9 cellular contexts compared by ENCODE assay signal in the genomic region with DNA sequence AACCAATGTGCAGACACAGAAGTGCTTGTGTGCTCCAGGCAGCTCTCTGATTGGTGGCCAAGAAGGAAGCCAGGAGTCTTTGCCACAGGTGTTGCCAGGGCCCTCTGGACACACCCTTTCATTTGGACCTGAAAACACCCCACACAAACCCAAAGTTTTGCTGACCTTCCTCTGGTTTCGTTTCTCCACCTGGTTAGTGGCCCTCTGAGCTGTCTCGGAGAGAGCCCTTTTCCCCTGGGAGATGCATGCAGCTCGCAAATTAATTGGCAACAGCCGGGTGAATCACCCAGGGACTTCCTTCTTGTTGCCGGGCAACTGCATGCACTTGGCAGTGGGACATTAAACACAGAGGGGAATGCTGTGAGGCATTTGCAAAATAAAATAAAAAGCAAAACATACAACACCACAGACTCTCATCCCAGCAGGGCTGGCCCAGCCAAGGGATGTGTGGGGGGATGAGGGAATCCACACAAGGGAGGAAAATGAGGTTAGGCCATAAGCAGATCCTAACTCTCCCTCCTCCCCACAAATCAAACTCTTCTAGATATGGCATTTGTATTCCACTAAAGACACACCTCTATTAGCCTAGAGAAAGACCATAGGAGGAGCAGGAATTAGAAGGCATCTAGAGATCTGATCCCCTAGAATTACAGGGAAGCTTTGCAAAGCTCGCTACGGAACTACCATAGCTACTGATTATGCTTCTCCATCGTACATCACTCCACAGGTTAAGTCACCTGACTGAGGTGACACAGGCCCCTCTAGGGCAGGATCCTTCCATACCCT.
DNase-seq lines count a peak whose midpoint lies in the region; ATAC-seq and TF ChIP-seq lines count a peak whose summit lies in the region.
"Had no signal": no experiment of that assay in that cellular context is flagged by ENCODE, and none has a peak within 500 bp of the region (broad histone marks: within the 10 kb centered on the region; RNA-seq: fewer than 3 reads in every experiment).

No MANE protein-coding gene starts in this region.

- H3K4me3 Mint-ChIP-seq in activated naive CD8-positive, alpha-beta T cell treated with anti-CD3 and anti-CD28 coated beads, Interleukin-2, amount 50 U/mL, for 24 hours = no peak overlapping the region
- H3K4me3 Mint-ChIP-seq: CD4-positive, CD25-positive, alpha-beta regulatory T cell had no signal

- DNase-seq in NCI-H82 (lab: John Stamatoyannopoulos, UW) = peak; percentile 87
- no peak for DNase-seq in NCI-H82 treated with DMSO at 0.1 percent for 48 hours (lab: John Stamatoyannopoulos, UW; ENCODE audit: unreplicated experiment)
- DNase-seq in NCI-H2081 (lab: John Stamatoyannopoulos, UW) = peak; percentile 91 to 94
- DNase-seq in astrocyte of the spinal cord (ENCODE audit: low read depth, low spot score) = peak; percentile 98
- DNase-seq in islet precursor cell = peak; percentile 87
- peak; percentile 87 to 91 for DNase-seq in thyroid gland
- no peak for DNase-seq in activated naive CD8-positive, alpha-beta T cell treated with anti-CD3 and anti-CD28 coated beads, Interleukin-2, amount 50 U/mL, for 24 hours
- DNase-seq: CD4-positive, CD25-positive, alpha-beta regulatory T cell had no signal

- no peaks in the 10 kb centered on the region for H3K27me3 Mint-ChIP-seq in activated naive CD8-positive, alpha-beta T cell treated with anti-CD3 and anti-CD28 coated beads, Interleukin-2, amount 50 U/mL, for 24 hours

- H3K27ac ChIP-seq in thyroid gland = peak overlapping the region; percentile 18 to 67 (median 21)

- H3K36me3 ChIP-seq in thyroid gland = no peaks in the 10 kb centered on the region

- peaks cover 7% of the 10 kb centered on the region for H3K9me3 Mint-ChIP-seq in activated naive CD8-positive, alpha-beta T cell treated with anti-CD3 and anti-CD28 coated beads, Interleukin-2, amount 50 U/mL, for 24 hours

- TF ChIP-seq POLR2A in thyroid gland (IDR thresholded peaks at IDR 0.05) = no peak

- H3K4me1 ChIP-seq in thyroid gland = peaks cover under 1 to 34% of the 10 kb centered on the region in 2 donors

- no peaks in the 10 kb centered on the region for H3K36me3 Mint-ChIP-seq in activated naive CD8-positive, alpha-beta T cell treated with anti-CD3 and anti-CD28 coated beads, Interleukin-2, amount 50 U/mL, for 24 hours (ENCODE audit: low read depth)
- H3K36me3 Mint-ChIP-seq: CD4-positive, CD25-positive, alpha-beta regulatory T cell had no signal

- intact Hi-C loops in thyroid gland (cut with DNase I) = no loop called here

- TF ChIP-seq CTCF in astrocyte of the spinal cord (IDR thresholded peaks at IDR 0.05; ENCODE audit: low read depth, low read length) (no peak), thyroid gland (IDR thresholded peaks at IDR 0.05) (no peak)

- in situ Hi-C loops in astrocyte of the spinal cord (cut with HindIII; ENCODE audit: low sequenced_read_pairs) = no loop called here

- no peaks in the 10 kb centered on the region for H3K9me3 ChIP-seq in thyroid gland

- H3K27ac Mint-ChIP-seq in activated naive CD8-positive, alpha-beta T cell treated with anti-CD3 and anti-CD28 coated beads, Interleukin-2, amount 50 U/mL, for 24 hours = no peak overlapping the region
- H3K27ac Mint-ChIP-seq: CD4-positive, CD25-positive, alpha-beta regulatory T cell had no signal

- H3K4me3 ChIP-seq in astrocyte of the spinal cord (ENCODE audit: low read depth, low read length) (no peak overlapping the region), thyroid gland (replicated peaks in 1 of 3) (no peak overlapping the region)

- no peaks in the 10 kb centered on the region for H3K27me3 ChIP-seq in thyroid gland

- peak; percentile 78 for ATAC-seq in HG02970 (IDR thresholded peaks at IDR 0.05; ENCODE audit: low FRiP score, unreplicated experiment)
- no peak for ATAC-seq in activated naive CD8-positive, alpha-beta T cell treated with anti-CD3 and anti-CD28 coated beads, Interleukin-2, amount 50 U/mL, for 24 hours

- H3K4me1 Mint-ChIP-seq in activated naive CD8-positive, alpha-beta T cell treated with anti-CD3 and anti-CD28 coated beads, Interleukin-2, amount 50 U/mL, for 24 hours = no peaks in the 10 kb centered on the region
- H3K4me1 Mint-ChIP-seq: CD4-positive, CD25-positive, alpha-beta regulatory T cell had no signal

- whole genome bisulfite sequencing in thyroid gland, 2 donors = 38 to 40% methylated on average over 8 of the region's 8 CpGs

Comparison
In these comparisons a context has a peak if more than half of its experiments do, and no peak if none do; other contexts are left out.
1. DNase-seq: peak in NCI-H82 (single experiment), NCI-H2081 (2 of 2), astrocyte of the spinal cord (single experiment), islet precursor cell (single experiment) and thyroid gland (2 of 2); none in NCI-H82 treated with DMSO at 0.1 percent for 48 hours (single experiment) and activated naive CD8-positive, alpha-beta T cell treated with anti-CD3 and anti-CD28 coated beads, Interleukin-2, amount 50 U/mL, for 24 hours (single experiment).